Comparison of ENCODE assay signal across 10 cellular contexts in the genomic region with DNA sequence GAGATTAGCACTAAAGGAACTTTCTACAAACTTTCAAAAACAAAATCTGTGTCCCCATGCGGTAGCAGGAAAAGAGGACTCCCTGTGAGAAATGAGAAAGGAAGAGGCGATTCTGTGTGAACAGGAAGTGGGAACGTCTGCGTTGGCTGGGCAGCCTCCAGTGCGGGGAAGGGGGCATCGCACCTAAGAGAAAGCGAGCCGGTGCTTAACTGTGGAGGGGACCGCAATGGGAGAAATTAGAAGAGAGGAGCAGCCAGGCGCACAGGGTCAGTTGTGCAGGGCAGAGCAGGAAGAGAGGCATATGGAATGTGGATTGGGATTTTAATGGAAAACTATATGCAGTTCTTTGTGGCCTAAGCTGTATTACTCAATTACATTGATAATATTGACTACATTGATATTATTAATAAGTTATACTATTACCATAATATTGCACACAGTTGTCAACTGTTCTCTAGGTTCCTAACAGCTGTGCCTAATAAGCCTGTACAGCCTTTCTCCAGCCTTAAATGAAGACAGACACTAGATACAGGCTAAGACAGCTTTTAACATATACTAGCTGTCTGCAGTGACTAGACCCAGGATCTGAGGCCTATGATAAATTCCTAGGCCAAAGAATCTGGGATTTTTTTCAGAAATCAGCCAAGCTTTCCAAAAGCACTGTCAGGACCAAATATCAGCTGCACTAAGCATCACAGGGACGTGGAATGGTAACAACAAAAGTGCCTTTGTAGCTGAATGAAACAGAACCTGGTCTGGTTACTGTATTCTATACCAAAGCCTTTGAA.
DNase-seq lines count a peak whose midpoint lies in the region; ATAC-seq and TF ChIP-seq lines count a peak whose summit lies in the region.
"Had no signal": no experiment of that assay in that cellular context is flagged by ENCODE, and none has a peak within 500 bp of the region (broad histone marks: within the 10 kb centered on the region; RNA-seq: fewer than 3 reads in every experiment).

No MANE protein-coding gene starts in this region.

- H2AFZ ChIP-seq in PC-3 (ENCODE audit: low read length), result no peak overlapping the region

- peak overlapping the region; percentile 58 to 92 (median 88) for H3K27ac Mint-ChIP-seq in CD8-positive, alpha-beta memory T cell
- peak overlapping the region; percentile 68 to 96 (median 92) for H3K27ac Mint-ChIP-seq in naive thymus-derived CD4-positive, alpha-beta T cell

- H3K4me1 ChIP-seq in CD8-positive, alpha-beta memory T cell (ENCODE audit: insufficient read depth, low read length), result peaks cover 69% of the 10 kb centered on the region
- H3K4me1 ChIP-seq in PC-3 (ENCODE audit: insufficient read depth, low read length), result peaks cover 32% of the 10 kb centered on the region
- H3K4me1 ChIP-seq in naive thymus-derived CD4-positive, alpha-beta T cell (ENCODE audit: control insufficient read depth in 2 of 2, insufficient read depth in 2 of 2, low read length in 2 of 2), result peaks cover 48 to 79% of the 10 kb centered on the region in 2 donors

- CTCF ChIA-PET in CD8-positive, alpha-beta memory T cell (lab: Charles Lee), result interaction anchor here (1.7 kb wide), 1 partner anchor 9 kb away, joined by 7 read pairs; no protein-coding TSS in a partner anchor
- CTCF ChIA-PET in PC-3 (lab: Charles Lee), result no interaction called here
- CTCF ChIA-PET in naive thymus-derived CD4-positive, alpha-beta T cell (lab: Charles Lee), result interaction anchor here (0.5 to 1.1 kb wide), 5 partner anchors 9 to 341 kb away, joined by 3 read pairs; no protein-coding TSS in a partner anchor

- peak; percentile 12; the same call in 1 of the 2 replicates for ATAC-seq in PC-3
- no peak for ATAC-seq in naive thymus-derived CD4-positive, alpha-beta T cell
- ATAC-seq in HG02571 (IDR thresholded peaks at IDR 0.05; ENCODE audit: unreplicated experiment), result no peak
- no peak for ATAC-seq in GM21390 (IDR thresholded peaks at IDR 0.05; ENCODE audit: unreplicated experiment)

- no peak overlapping the region for H3K4me3 ChIP-seq in CD8-positive, alpha-beta memory T cell (ENCODE audit: low read length)
- H3K4me3 ChIP-seq in PC-3 (ENCODE audit: low read length) (no peak overlapping the region), coronary artery (no peak overlapping the region)
- H3K4me3 ChIP-seq in naive thymus-derived CD4-positive, alpha-beta T cell (ENCODE audit: low read length), result peak overlapping the region; percentile 0

- H3K4me1 Mint-ChIP-seq in CD8-positive, alpha-beta memory T cell, result peaks cover 67 to 96% (median 90%) of the 10 kb centered on the region in 3 donors
- H3K4me1 Mint-ChIP-seq in naive thymus-derived CD4-positive, alpha-beta T cell, result peaks cover 56 to 99% (median 94%) of the 10 kb centered on the region in 7 donors

- H3K9ac ChIP-seq in PC-3 (ENCODE audit: low read length), result peak overlapping the region; percentile 29

- peaks cover 73% of the 10 kb centered on the region for H3K79me2 ChIP-seq in PC-3 (ENCODE audit: low read length)

- no peak for TF ChIP-seq CTCF in PC-3 (conservative IDR thresholded peaks at IDR 0.05; ENCODE audit: low read depth, low read length)
- TF ChIP-seq CTCF in coronary artery (IDR thresholded peaks at IDR 0.05), result no peak

- no peaks in the 10 kb centered on the region for H3K27me3 ChIP-seq in CD8-positive, alpha-beta memory T cell (ENCODE audit: insufficient read depth, low read length, poor library complexity, severe bottlenecking)
- no peaks in the 10 kb centered on the region for H3K27me3 ChIP-seq in PC-3 (ENCODE audit: low read length)
- no peaks in the 10 kb centered on the region for H3K27me3 ChIP-seq in naive thymus-derived CD4-positive, alpha-beta T cell (ENCODE audit: control insufficient read depth in 2 of 2, insufficient read depth in 2 of 2, low read length in 2 of 2)

- no TSS peak for BruUV-seq in PC-3 (replicated peaks; lab: Mats Ljungman, UMichigan)

- H3K9me3 Mint-ChIP-seq in CD8-positive, alpha-beta memory T cell, result no peaks in the 10 kb centered on the region
- H3K9me3 Mint-ChIP-seq in naive thymus-derived CD4-positive, alpha-beta T cell, result peaks cover 0 to 6% (median 0%) of the 10 kb centered on the region in 11 donors

- H3K4me3 Mint-ChIP-seq in CD8-positive, alpha-beta memory T cell, result peak overlapping the region; percentile 9 to 80 (median 76)
- peak overlapping the region; percentile 16 to 98 (median 82) for H3K4me3 Mint-ChIP-seq in naive thymus-derived CD4-positive, alpha-beta T cell

- POLR2A ChIA-PET in CD8-positive, alpha-beta memory T cell (lab: Charles Lee), result interaction anchor here (0.9 kb wide), 1 partner anchor 10 kb away, joined by 4 read pairs; no protein-coding TSS in a partner anchor
- POLR2A ChIA-PET in PC-3 (lab: Charles Lee; ENCODE audit: unreplicated experiment), result no interaction called here
- POLR2A ChIA-PET in naive thymus-derived CD4-positive, alpha-beta T cell (lab: Charles Lee), result interaction anchor here (0.7 to 4.8 kb wide), 6 partner anchors 10 to 59 kb away, joined by 3 to 34 read pairs (median 18); no protein-coding TSS in a partner anchor

- H3K27me3 Mint-ChIP-seq in CD8-positive, alpha-beta memory T cell, result peaks cover 0 to 1% of the 10 kb centered on the region in 2 donors
- H3K27me3 Mint-ChIP-seq in naive thymus-derived CD4-positive, alpha-beta T cell, result peaks cover 0 to 13% (median 0%) of the 10 kb centered on the region in 5 donors

- no peaks in the 10 kb centered on the region for H4K20me1 ChIP-seq in PC-3 (ENCODE audit: low read length)

- H3K4me2 ChIP-seq in PC-3 (ENCODE audit: low read length), result peak overlapping the region; percentile 80

- no peak overlapping the region for H3K27ac ChIP-seq in CD8-positive, alpha-beta memory T cell (ENCODE audit: low read depth, low read length)
- H3K27ac ChIP-seq in PC-3 (ENCODE audit: low read length) (peak overlapping the region; percentile 68), coronary artery (no peak overlapping the region)
- H3K27ac ChIP-seq in naive thymus-derived CD4-positive, alpha-beta T cell (ENCODE audit: low read depth, low read length), result peak overlapping the region; percentile 67

- H3K9me3 ChIP-seq in CD8-positive, alpha-beta memory T cell (ENCODE audit: low read length), result no peaks in the 10 kb centered on the region
- H3K9me3 ChIP-seq in PC-3 (ENCODE audit: low read length), result no peaks in the 10 kb centered on the region
- no peaks in the 10 kb centered on the region for H3K9me3 ChIP-seq in naive thymus-derived CD4-positive, alpha-beta T cell (ENCODE audit: control insufficient read depth in 2 of 3, low read length in 3 of 3)

- H3F3A ChIP-seq in PC-3 (ENCODE audit: low read length, unreplicated experiment), result no peaks in the 10 kb centered on the region

- no peaks in the 10 kb centered on the region for H3K36me3 ChIP-seq in CD8-positive, alpha-beta memory T cell (ENCODE audit: insufficient read depth, low read length)
- H3K36me3 ChIP-seq in PC-3 (ENCODE audit: low read depth, low read length), result no peaks in the 10 kb centered on the region
- no peaks in the 10 kb centered on the region for H3K36me3 ChIP-seq in naive thymus-derived CD4-positive, alpha-beta T cell (ENCODE audit: control insufficient read depth in 2 of 3, insufficient read depth in 3 of 3, low read length in 3 of 3)

- no peaks in the 10 kb centered on the region for H3K9me2 ChIP-seq in PC-3 (replicated peaks; ENCODE audit: low read length)

- no peaks in the 10 kb centered on the region for H3K36me3 Mint-ChIP-seq in CD8-positive, alpha-beta memory T cell
- peaks cover 0 to 23% (median 0%) of the 10 kb centered on the region in 5 donors for H3K36me3 Mint-ChIP-seq in naive thymus-derived CD4-positive, alpha-beta T cell

- intact Hi-C loops in PC-3 (cut with micrococcal nuclease), result no loop called here
- intact Hi-C loops in naive thymus-derived CD4-positive, alpha-beta T cell (cut with micrococcal nuclease), result loop anchor here in 1 of 2 donors (10.0 kb wide), 1 partner anchor 481 kb away; a partner anchor contains a TSS

- DNase-seq in CD8-positive, alpha-beta memory T cell, result peak in 2 of 5 donors; percentile 7 to 36
- no peak for DNase-seq in PC-3
- DNase-seq in coronary artery (ENCODE audit: low spot score), result peak; percentile 52
- no peak for DNase-seq in naive thymus-derived CD4-positive, alpha-beta T cell
- no peak for DNase-seq in NCI-H69 (lab: John Stamatoyannopoulos, UW)
- no peak for DNase-seq in stimulated activated CD4-positive, alpha-beta T cell treated with anti-CD3 and anti-CD28 coated beads, Interleukin-12 subunit alpha, Interleukin-12 subunit beta, amount 100 ng/mL, for 4 hours
- DNase-seq: anterior cingulate cortex, NCI-H2171 treated with DMSO at 0.1 percent for 48 hours had no signal

Comparison
In these comparisons a context has a peak if more than half of its experiments do, and no peak if none do; other contexts are left out.
1. H3K27ac ChIP-seq: peak in PC-3 (single experiment) and naive thymus-derived CD4-positive, alpha-beta T cell (single experiment); none in CD8-positive, alpha-beta memory T cell (single experiment) and coronary artery (0 of 2).